In genomic region chr1:15526021-15526489, GRCh38 we compare ENCODE assay signal across 1 cellular context.
TF ChIP-seq lines count a peak whose summit lies in the region.

No MANE protein-coding gene starts in this region.

TF ChIP-seq in GM23338, 12 proteins besides CTCF, POLR2A, EP300 and RAD21 (continued from another document):
- TF ChIP-seq EZH2 (IDR thresholded peaks at IDR 0.05; ENCODE audit: low read depth, unreplicated experiment) (no peak), EZH2phosphoT487 (IDR thresholded peaks at IDR 0.05; ENCODE audit: unreplicated experiment) (no peak), NANOG (IDR thresholded peaks at IDR 0.05; ENCODE audit: borderline replicate concordance) (no peak), ETS1 (IDR thresholded peaks at IDR 0.05) (no peak), STAT1 (IDR thresholded peaks at IDR 0.05; ENCODE audit: unreplicated experiment) (no peak), REST (IDR thresholded peaks at IDR 0.05; ENCODE audit: unreplicated experiment) (no peak), ZNF331 (CRISPR knock-in tag; IDR thresholded peaks at IDR 0.05; ENCODE audit: low read depth) (no peak)
